ENCODE assay signal across 1 cellular context in the genomic region with DNA sequence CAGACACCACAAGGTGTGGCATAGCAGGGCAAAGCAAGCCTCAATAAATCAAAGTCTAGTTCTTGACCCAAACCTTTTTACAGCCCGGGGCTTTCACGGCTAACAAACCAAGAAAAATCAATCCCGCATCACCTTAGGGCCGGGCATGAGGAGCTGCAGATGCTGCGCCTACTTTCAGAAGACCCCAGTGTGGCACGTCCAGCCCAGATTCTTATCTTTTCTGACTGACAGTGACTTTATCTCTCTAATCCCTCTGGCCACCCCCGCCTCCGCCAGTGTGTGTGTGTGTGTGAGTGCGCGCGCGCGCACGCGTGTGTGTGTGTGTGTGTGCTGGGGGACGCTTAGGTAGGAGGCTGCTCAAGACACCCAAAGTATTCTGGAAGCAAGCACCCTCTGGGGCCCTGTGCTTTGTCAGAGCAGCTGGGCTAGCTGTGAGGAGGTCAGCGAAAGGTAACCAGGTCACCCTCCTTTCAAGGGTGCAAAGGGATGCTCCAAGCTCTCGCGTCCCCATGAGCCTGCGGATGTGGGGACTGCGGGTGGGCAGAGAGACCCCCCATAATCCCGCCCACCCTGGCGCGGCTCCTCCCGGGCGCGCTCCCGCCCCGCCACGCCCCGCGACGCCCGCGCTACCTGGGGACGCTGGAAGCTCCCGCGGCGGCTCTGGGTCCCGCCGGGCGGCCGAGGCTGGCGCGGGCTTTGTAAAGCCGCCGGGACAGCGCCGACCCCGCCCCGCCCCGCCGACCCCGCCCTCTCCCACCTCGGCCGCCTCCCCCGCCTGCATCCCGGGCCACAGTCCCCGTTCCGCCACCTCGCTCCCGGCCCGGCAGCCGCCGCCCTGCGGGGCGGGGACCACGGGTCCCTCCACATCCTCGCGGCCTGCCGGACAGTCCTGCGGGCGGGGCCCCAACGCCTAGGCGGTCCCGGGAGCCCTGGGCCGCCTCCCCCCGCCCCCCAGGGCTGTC.
A peak's percentile ranks its signal among the peaks of the same experiment; 100 is the strongest.
TF ChIP-seq lines count a peak whose summit lies in the region.

No MANE protein-coding gene starts in this region.

TF ChIP-seq in H1, 55 proteins besides CTCF, POLR2A, EP300 and RAD21:
- TF ChIP-seq CHD1 (IDR thresholded peaks at IDR 0.05; ENCODE audit: low read depth, low read length) (no peak), NRF1 (IDR thresholded peaks at IDR 0.05; ENCODE audit: low read depth, low read length) (no peak), TAF1 (IDR thresholded peaks at IDR 0.05; ENCODE audit: low read depth, low read length) (no peak), CHD7 (IDR thresholded peaks at IDR 0.05; ENCODE audit: insufficient replicate concordance, low read length) (no peak), SIX5 (IDR thresholded peaks at IDR 0.05; ENCODE audit: low read depth, low read length) (no peak), PHF8 (conservative IDR thresholded peaks at IDR 0.05; ENCODE audit: low read depth, low read length) (no peak), CTBP2 (IDR thresholded peaks at IDR 0.05; ENCODE audit: borderline replicate concordance, insufficient read depth, insufficient read length, low read length) (no peak), YY1 (IDR thresholded peaks at IDR 0.05; ENCODE audit: low read depth, low read length) (no peak), SP4 (IDR thresholded peaks at IDR 0.05; ENCODE audit: low read length) (no peak), TCF12 (IDR thresholded peaks at IDR 0.05; ENCODE audit: low read depth, low read length) (no peak), ZNF274 (IDR thresholded peaks at IDR 0.05; ENCODE audit: borderline replicate concordance, extremely low read depth, low read length) (no peak), CEBPB (IDR thresholded peaks at IDR 0.05; ENCODE audit: low read depth, low read length) (no peak), POU5F1 (IDR thresholded peaks at IDR 0.05; ENCODE audit: low read depth, low read length) (no peak), CHD2 (IDR thresholded peaks at IDR 0.05; ENCODE audit: low read length) (no peak), ATF2 (IDR thresholded peaks at IDR 0.05; ENCODE audit: low read length) (no peak), CBX5 (IDR thresholded peaks at IDR 0.05; ENCODE audit: low read depth, low read length) (no peak), POLR2AphosphoS5 (IDR thresholded peaks at IDR 0.05; ENCODE audit: low read depth, low read length) (no peak), EZH2 (IDR thresholded peaks at IDR 0.05; ENCODE audit: low read depth, low read length, severe bottlenecking) (peak; percentile 50), MAX (IDR thresholded peaks at IDR 0.05) (peak; percentile 14; the same call in 1 of the 2 replicates), JUN (IDR thresholded peaks at IDR 0.05; ENCODE audit: low read depth, low read length) (no peak), SUZ12 (IDR thresholded peaks at IDR 0.05; ENCODE audit: low read length) (no peak), CBX8 (IDR thresholded peaks at IDR 0.05; ENCODE audit: borderline replicate concordance, low read depth, low read length) (no peak), SP2 (IDR thresholded peaks at IDR 0.05; ENCODE audit: low read length) (no peak), GTF2F1 (IDR thresholded peaks at IDR 0.05; ENCODE audit: borderline replicate concordance, low read depth, low read length) (no peak), HDAC2 (IDR thresholded peaks at IDR 0.05; ENCODE audit: borderline replicate concordance in 1 of 2, low read depth in 2 of 2, low read length in 2 of 2) (0 out of 4 replicates have a peak, but pooled peaks of 1 of the 2 experiments have one; percentile 61), GABPA (IDR thresholded peaks at IDR 0.05; ENCODE audit: borderline replicate concordance, insufficient read depth, low read length) (no peak), RXRA (IDR thresholded peaks at IDR 0.05; ENCODE audit: insufficient read depth, low read depth, low read length) (0 out of 2 replicates have a peak, but pooled peaks have one; percentile 10), TAF7 (optimal IDR thresholded peaks at IDR 0.05; ENCODE audit: borderline replicate concordance, low read depth, low read length) (no peak), SIRT6 (IDR thresholded peaks at IDR 0.05; ENCODE audit: low read length) (no peak), TEAD4 (IDR thresholded peaks at IDR 0.05; ENCODE audit: low read depth, low read length) (no peak), RFX5 (IDR thresholded peaks at IDR 0.05; ENCODE audit: borderline replicate concordance, low read depth, low read length) (no peak), SIN3A (conservative IDR thresholded peaks at IDR 0.05 in 1 of 2, IDR thresholded peaks at IDR 0.05 in 1 of 2; ENCODE audit: low read depth in 1 of 2, low read length in 2 of 2) (no peak), CREB1 (IDR thresholded peaks at IDR 0.05) (0 out of 2 replicates have a peak, but pooled peaks have one; percentile 24), KDM4A (IDR thresholded peaks at IDR 0.05; ENCODE audit: low read depth, low read length, severe bottlenecking) (peak; percentile 86), RNF2 (IDR thresholded peaks at IDR 0.05; ENCODE audit: borderline replicate concordance, low read depth, low read length, missing control alignments, poor library complexity, severe bottlenecking) (no peak), HDAC6 (IDR thresholded peaks at IDR 0.05; ENCODE audit: low read depth, low read length) (no peak), SRF (IDR thresholded peaks at IDR 0.05; ENCODE audit: low read depth, low read length) (no peak), NANOG (IDR thresholded peaks at IDR 0.05; ENCODE audit: insufficient read depth, low read depth, low read length, poor library complexity, severe bottlenecking) (no peak), EGR1 (IDR thresholded peaks at IDR 0.05; ENCODE audit: borderline replicate concordance, low read depth, low read length) (peak; percentile 36; the same call in 1 of the 2 replicates), FOSL1 (IDR thresholded peaks at IDR 0.05; ENCODE audit: insufficient read depth, low read depth, low read length) (no peak), MAFK (IDR thresholded peaks at IDR 0.05; ENCODE audit: low read depth, low read length) (no peak), BACH1 (IDR thresholded peaks at IDR 0.05; ENCODE audit: low read length) (no peak)
- TF ChIP-seq, protein P1, sequence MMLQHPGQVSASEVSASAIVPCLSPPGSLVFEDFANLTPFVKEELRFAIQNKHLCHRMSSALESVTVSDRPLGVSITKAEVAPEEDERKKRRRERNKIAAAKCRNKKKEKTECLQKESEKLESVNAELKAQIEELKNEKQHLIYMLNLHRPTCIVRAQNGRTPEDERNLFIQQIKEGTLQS (IDR thresholded peaks at IDR 0.05; ENCODE audit: insufficient read depth, low read depth, low read length): no peak
